Comparison of ENCODE assay signal across 8 cellular contexts in the genomic region with DNA sequence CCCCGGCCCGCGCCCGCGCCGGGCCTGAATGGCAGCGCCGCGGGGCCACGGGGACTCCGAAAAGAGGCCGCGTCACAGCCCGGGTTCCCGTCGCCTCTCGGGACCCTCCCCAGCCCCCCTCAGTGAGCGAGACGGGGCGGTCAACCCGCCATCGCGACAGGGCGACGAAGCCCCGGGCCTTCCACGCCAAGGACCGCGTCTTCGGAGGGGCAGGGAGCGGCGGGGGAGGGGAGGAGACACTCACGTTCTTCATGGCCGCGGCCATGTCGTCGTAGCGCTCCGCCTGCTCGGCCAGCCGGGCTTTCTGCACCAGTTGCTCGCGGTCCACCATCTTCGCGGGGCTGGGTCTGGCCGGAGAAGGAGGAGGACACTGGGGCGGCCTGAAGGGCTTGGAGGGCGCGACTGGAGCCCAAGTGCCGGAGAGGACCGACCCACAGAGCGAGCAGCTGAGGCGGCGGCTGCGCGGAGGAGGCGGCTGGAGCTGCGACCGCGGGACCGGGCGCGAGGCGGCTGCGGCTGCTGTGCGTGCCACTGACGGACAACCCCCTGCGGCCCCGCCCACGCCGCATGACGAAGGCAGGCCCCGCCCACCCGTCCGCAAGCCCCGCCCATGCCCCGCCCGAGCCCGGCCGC. TPM values are rescaled to one million over a fixed set of nuclear protein-coding genes. Genes with fewer than 3 reads are reported as not detected.
A peak's percentile ranks its signal among the peaks of the same experiment; 100 is the strongest.
DNase-seq lines count a peak whose midpoint lies in the region; ATAC-seq and TF ChIP-seq lines count a peak whose summit lies in the region.

TSS of gene YWHAG (minus strand) at position 514 of the 633 bp plus-strand sequence. CDS start at position 331, 183 bp downstream.

- peaks cover 26 to 38% (median 37%) of the 10 kb centered on the region in 3 donors for H3K4me1 Mint-ChIP-seq in naive B cell
- H3K4me1 Mint-ChIP-seq in stimulated activated naive B cell treated with anti-CD40 and anti-IgM and Interleukin-4, amounts not matched to agents 10 μg/mL and 1 μg/mL and 100 μg/mL, for 72 hours: peaks cover 16 to 39% of the 10 kb centered on the region in 2 donors

- H3F3A ChIP-seq in PC-9 (ENCODE audit: insufficient read depth, low read depth): peaks cover 18% of the 10 kb centered on the region

- H3K4me1 ChIP-seq in PC-9 (replicated peaks; ENCODE audit: insufficient read depth) (peaks cover 41% of the 10 kb centered on the region), esophagus squamous epithelium (peaks cover 9 to 57% (median 34%) of the 10 kb centered on the region in 3 donors)

- CTCF ChIA-PET in PC-9 (lab: Charles Lee): interaction anchor here (0.6 to 0.7 kb wide), 2 partner anchors 15 to 25 kb away, joined by 4 to 7 read pairs; no protein-coding TSS in a partner anchor

- DNase-seq in DMS114 treated with DMSO at 0.1 percent for 48 hours (lab: John Stamatoyannopoulos, UW; ENCODE audit: unreplicated experiment) (peak; percentile 78), HT1080 (ENCODE audit: low read depth) (peak; percentile 77), PC-9 (peak; percentile 41 to 90), activated T-helper 1 cell treated with Interleukin-2 at 50 U/mL for 16 hours (ENCODE audit: low read depth) (peak; percentile 84), esophagus squamous epithelium (lab: John Stamatoyannopoulos, UW) (peak; percentile 65), naive B cell (peak; percentile 87)
- peak; percentile 84 for DNase-seq in stimulated activated naive B cell treated with anti-CD40 and anti-IgM and Interleukin-4, amounts not matched to agents 10 μg/mL and 1 μg/mL and 100 μg/mL, for 72 hours

- H3K27ac Mint-ChIP-seq in naive B cell: peak within 1 kb of the TSS; percentile 95 to 98 (median 98)
- H3K27ac Mint-ChIP-seq in stimulated activated naive B cell treated with anti-CD40 and anti-IgM and Interleukin-4, amounts not matched to agents 10 μg/mL and 1 μg/mL and 100 μg/mL, for 72 hours: peak within 1 kb of the TSS; percentile 99

- H3K36me3 Mint-ChIP-seq in naive B cell: peaks cover 6 to 10% of the 10 kb centered on the region in 2 donors
- peaks cover 27 to 35% of the 10 kb centered on the region in 2 donors for H3K36me3 Mint-ChIP-seq in stimulated activated naive B cell treated with anti-CD40 and anti-IgM and Interleukin-4, amounts not matched to agents 10 μg/mL and 1 μg/mL and 100 μg/mL, for 72 hours

- peaks cover 18% of the 10 kb centered on the region for H3K36me3 ChIP-seq in PC-9 (ENCODE audit: low read depth)
- H3K36me3 ChIP-seq in esophagus squamous epithelium: peaks cover 0 to 13% (median 0%) of the 10 kb centered on the region in 3 donors

- ATAC-seq in GM21367 (IDR thresholded peaks at IDR 0.05; ENCODE audit: unreplicated experiment): peak; percentile 55
- peak; percentile 71 to 72 for ATAC-seq in naive B cell (ENCODE audit: low read depth in 2 of 2)
- ATAC-seq in stimulated activated naive B cell treated with anti-CD40 and anti-IgM and Interleukin-4, amounts not matched to agents 10 μg/mL and 1 μg/mL and 100 μg/mL, for 72 hours (replicated peaks): peak; percentile 73 to 74

- 0% methylated on average over 3 to 7 of the region's 80 CpGs for WGBS in esophagus squamous epithelium, 2 donors

- H3K27me3 ChIP-seq in PC-9 (ENCODE audit: insufficient read depth, low read depth) (no peaks in the 10 kb centered on the region), esophagus squamous epithelium (no peaks in the 10 kb centered on the region)

- TF ChIP-seq POLR2A in esophagus squamous epithelium (IDR thresholded peaks at IDR 0.05): peak; percentile 68 to 100 (median 86)

- peaks cover 44% of the 10 kb centered on the region for H4K20me1 ChIP-seq in PC-9 (ENCODE audit: insufficient read depth)

- H3K4me3 Mint-ChIP-seq in naive B cell: peak within 1 kb of the TSS; percentile 89 to 99 (median 95)
- peak within 1 kb of the TSS; percentile 93 to 98 for H3K4me3 Mint-ChIP-seq in stimulated activated naive B cell treated with anti-CD40 and anti-IgM and Interleukin-4, amounts not matched to agents 10 μg/mL and 1 μg/mL and 100 μg/mL, for 72 hours

- intact Hi-C loops in PC-9 (cut with micrococcal nuclease; ENCODE audit: unreplicated experiment): loop anchor here (1.0 to 2.0 kb wide), 4 partner anchors 35 to 68 kb away; no protein-coding TSS in a partner anchor
- intact Hi-C loops in esophagus squamous epithelium (cut with DNase I): loop anchor here (5.0 to 10.0 kb wide), 2 partner anchors 36 to 54 kb away; partner anchors contain the start of gene HSPB1

- TF ChIP-seq CTCF in PC-9 (conservative IDR thresholded peaks at IDR 0.05) (no peak), esophagus squamous epithelium (IDR thresholded peaks at IDR 0.05) (peak in 2 of 6 experiments; percentile 3 to 13)

- H2AFZ ChIP-seq in PC-9: peak within 1 kb of the TSS; percentile 84

- no peaks in the 10 kb centered on the region for H3K9me2 ChIP-seq in PC-9 (ENCODE audit: insufficient read depth)

- peaks cover 52% of the 10 kb centered on the region for H3K79me2 ChIP-seq in PC-9 (ENCODE audit: low read depth)

- H3K4me2 ChIP-seq in PC-9: peak within 1 kb of the TSS; percentile 89

- H3K27me3 Mint-ChIP-seq in naive B cell: no peaks in the 10 kb centered on the region
- H3K27me3 Mint-ChIP-seq in stimulated activated naive B cell treated with anti-CD40 and anti-IgM and Interleukin-4, amounts not matched to agents 10 μg/mL and 1 μg/mL and 100 μg/mL, for 72 hours: no peaks in the 10 kb centered on the region

- H3K9me3 ChIP-seq in PC-9 (ENCODE audit: insufficient read depth, low read depth) (no peaks in the 10 kb centered on the region), esophagus squamous epithelium (no peaks in the 10 kb centered on the region)

- no peaks in the 10 kb centered on the region for H3K9me3 Mint-ChIP-seq in naive B cell
- H3K9me3 Mint-ChIP-seq in stimulated activated naive B cell treated with anti-CD40 and anti-IgM and Interleukin-4, amounts not matched to agents 10 μg/mL and 1 μg/mL and 100 μg/mL, for 72 hours: no peaks in the 10 kb centered on the region

- H3K27ac ChIP-seq in PC-9 (peak within 1 kb of the TSS; percentile 80), esophagus squamous epithelium (peak within 1 kb of the TSS; percentile 97 to 100 (median 98))

- H3K4me3 ChIP-seq in PC-9: peak within 1 kb of the TSS; percentile 73
- H3K4me3 ChIP-seq in esophagus squamous epithelium: peak within 1 kb of the TSS; percentile 76 to 96 (median 89)

- BruUV-seq in PC-9 (replicated peaks; lab: Mats Ljungman, UMichigan): no TSS peak

- POLR2A ChIA-PET in PC-9 (lab: Charles Lee; ENCODE audit: unreplicated experiment): interaction anchor here (0.6 to 1.2 kb wide), 5 partner anchors 34 to 152 kb away, joined by 3 to 15 read pairs (median 4); partner anchors contain the start of gene UPK3B

RNA-seq across cellular contexts. Expression of gene YWHAG, which starts in this region (rescaled TPM):
- total RNA-seq in HT1080 (2014; rRNA removed; shearing (Covaris generic)): 71.3 and 93.3 TPM in 2 replicates
- polyA plus RNA-seq in HT1080 (2015; cell fraction: cytosol; rRNA removed): 119 and 143 TPM in 2 replicates
- 112 and 128 TPM in 2 replicates for polyA plus RNA-seq in HT1080 (2015; cell fraction: nucleus; rRNA removed)
- 206 and 250 TPM in 2 replicates for total RNA-seq in PC-9 (2021)
- 10 to 100 TPM; 52.8 to 97.7 (median 66.3) TPM for total RNA-seq in esophagus squamous epithelium
- polyA plus RNA-seq in naive B cell (ENCODE audit: low read depth in 6 of 6): 1 to 10 TPM in 5 of 6 donors, under 1 TPM in 1; 0.40 to 2.8 (median 2.2) TPM

Comparison
In these comparisons a context has a peak if more than half of its experiments do, and no peak if none do; other contexts are left out.
1. Peak in every context shown above with its lines: DNase-seq, ATAC-seq, H3K4me3 ChIP-seq and H3K27ac ChIP-seq.